ENCODE assay signal across 9 cellular contexts in genomic region chr13:109704771-109705628, GRCh38.
DNase-seq lines count a peak whose midpoint lies in the region; ATAC-seq and TF ChIP-seq lines count a peak whose summit lies in the region.
"Had no signal": no experiment of that assay in that cellular context is flagged by ENCODE, and none has a peak within 500 bp of the region (broad histone marks: within the 10 kb centered on the region; RNA-seq: fewer than 3 reads in every experiment).

No MANE protein-coding gene starts in this region.

- ATAC-seq in HG03159 (IDR thresholded peaks at IDR 0.05; ENCODE audit: unreplicated experiment) (no peak), HG03439 (IDR thresholded peaks at IDR 0.05; ENCODE audit: unreplicated experiment) (no peak), GM21717 (IDR thresholded peaks at IDR 0.05; ENCODE audit: unreplicated experiment) (no peak)

- TF ChIP-seq CTCF in choroid plexus epithelial cell (conservative IDR thresholded peaks at IDR 0.05; ENCODE audit: low read depth, low read length), result no peak

- H3K4me3 ChIP-seq in choroid plexus epithelial cell (ENCODE audit: low read depth, low read length), result no peak overlapping the region

- DNase-seq in COLO668 (lab: John Stamatoyannopoulos, UW; ENCODE audit: unreplicated experiment) (peak; percentile 83), NCI-H226 (peak; percentile 71), choroid plexus epithelial cell (ENCODE audit: low read depth) (peak; percentile 51), mucosa of gallbladder (ENCODE audit: low spot score) (peak; percentile 40), NCI-H446 treated with DMSO at 0.1 percent for 48 hours (lab: John Stamatoyannopoulos, UW) (no peak)
- DNase-seq: activated gamma-delta T cell treated with Interleukin-2 at 50 U/mL for 16 hours had no signal
